21 cellular contexts compared by ENCODE assay signal in the genomic region with DNA sequence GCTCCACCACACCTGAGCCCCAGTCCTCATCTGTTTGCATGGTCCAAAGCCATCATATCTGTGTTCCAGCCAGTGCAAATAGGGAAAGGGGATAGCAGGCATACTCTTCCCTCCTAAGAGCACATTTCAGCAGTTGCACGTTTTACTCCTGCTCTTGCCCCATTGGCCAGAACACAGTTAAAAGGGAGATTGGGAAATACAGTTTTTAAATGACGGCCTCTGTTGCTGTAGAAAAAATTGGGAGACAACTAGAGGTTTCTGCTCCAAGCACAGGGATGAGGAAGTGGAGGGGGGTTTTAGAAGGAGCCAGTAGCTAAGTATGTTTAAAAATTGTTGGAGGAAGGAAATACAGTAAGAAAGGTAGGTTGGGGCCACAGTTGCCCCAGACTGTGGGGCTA. TPM values are rescaled to one million over a fixed set of nuclear protein-coding genes. Genes with fewer than 3 reads are reported as not detected.
DNase-seq lines count a peak whose midpoint lies in the region; ATAC-seq lines count a peak whose summit lies in the region.
"Had no signal": no experiment of that assay in that cellular context is flagged by ENCODE, and none has a peak within 500 bp of the region (broad histone marks: within the 10 kb centered on the region; RNA-seq: fewer than 3 reads in every experiment).

No MANE protein-coding gene starts in this region.

- H3K27me3 Mint-ChIP-seq in dendritic cell treated with granulocyte-macrophage colony-stimulating factor and Interleukin-4, amounts not matched to agents 40 ng/mL and 50 ng/mL, for 4 days = peaks cover 3% of the 10 kb centered on the region

- no peaks in the 10 kb centered on the region for H3K9me3 Mint-ChIP-seq in dendritic cell treated with granulocyte-macrophage colony-stimulating factor and Interleukin-4, amounts not matched to agents 40 ng/mL and 50 ng/mL, for 4 days
- H3K9me3 Mint-ChIP-seq: GM23338 had no signal

- H3K4me3 Mint-ChIP-seq in dendritic cell treated with granulocyte-macrophage colony-stimulating factor and Interleukin-4, amounts not matched to agents 40 ng/mL and 50 ng/mL, for 4 days = no peak overlapping the region
- H3K4me3 Mint-ChIP-seq: GM23338 had no signal

- H3K36me3 Mint-ChIP-seq in dendritic cell treated with granulocyte-macrophage colony-stimulating factor and Interleukin-4, amounts not matched to agents 40 ng/mL and 50 ng/mL, for 4 days (ENCODE audit: low read depth) = no peaks in the 10 kb centered on the region

- peak overlapping the region; percentile 52 for H3K27ac Mint-ChIP-seq in dendritic cell treated with granulocyte-macrophage colony-stimulating factor and Interleukin-4, amounts not matched to agents 40 ng/mL and 50 ng/mL, for 4 days

- intact Hi-C loops in dendritic cell treated with granulocyte-macrophage colony-stimulating factor and Interleukin-4, amounts not matched to agents 40 ng/mL and 50 ng/mL, for 4 days (cut with micrococcal nuclease) = no loop called here
- intact Hi-C loops in cardiac septum (cut with DNase I) = loop anchor here (2.0 kb wide), 1 partner anchor 86 kb away; no protein-coding TSS in a partner anchor

- DNase-seq in SKM-1 treated with dmso at 0.1 percent for 144 hours (lab: John Stamatoyannopoulos, UW; ENCODE audit: unreplicated experiment) (peak; percentile 8), SKM-1 (lab: John Stamatoyannopoulos, UW; ENCODE audit: unreplicated experiment) (no peak), NOMO-1 treated with dmso at 0.1 percent for 144 hours (lab: John Stamatoyannopoulos, UW; ENCODE audit: unreplicated experiment) (peak; percentile 31), cardiac septum (ENCODE audit: low spot score) (no peak)
- DNase-seq: 8988T, GDM1, Kasumi-1, NCI-H1105, NCI-H146, NCI-H2029, NCI-H2227 treated with DMSO at 0.1 percent for 48 hours, NCI-H510A treated with DMSO at 0.1 percent for 48 hours, NCI-H748 treated with DMSO at 0.1 percent for 48 hours, PC-3, T-helper 1 cell had no signal

- no peak for ATAC-seq in HG03378 (IDR thresholded peaks at IDR 0.05; ENCODE audit: unreplicated experiment)
- ATAC-seq in HG02759 (IDR thresholded peaks at IDR 0.05; ENCODE audit: unreplicated experiment) = no peak
- ATAC-seq: GM23338, HCT116, SK-N-SH treated with all-trans-retinoic acid at 6 μM for 48 hours had no signal

- peaks cover 30% of the 10 kb centered on the region for H3K4me1 Mint-ChIP-seq in dendritic cell treated with granulocyte-macrophage colony-stimulating factor and Interleukin-4, amounts not matched to agents 40 ng/mL and 50 ng/mL, for 4 days (ENCODE audit: low read depth)

RNA-seq across cellular contexts. Expression of gene STK35, which starts 14.6 kb away (rescaled TPM):
- total RNA-seq in cardiac septum = 18.2 TPM

Comparison
In these comparisons a context has a peak if more than half of its experiments do, and no peak if none do; other contexts are left out.
1. DNase-seq: peak in SKM-1 treated with dmso at 0.1 percent for 144 hours (single experiment) and NOMO-1 treated with dmso at 0.1 percent for 144 hours (single experiment); none in SKM-1 (single experiment) and cardiac septum (single experiment).